ENCODE assay signal across 1 cellular context in genomic region chr2:167972746-167973145, GRCh38.
TF ChIP-seq lines count a peak whose summit lies in the region.

No MANE protein-coding gene starts in this region.

TF ChIP-seq in K562, 482 proteins besides CTCF, POLR2A, EP300 and RAD21 (continued from another document):
- TF ChIP-seq ZNF445 (CRISPR knock-in tag; IDR thresholded peaks at IDR 0.05; ENCODE audit: low read depth) (peak; percentile 21; the same call in 1 of the 2 replicates), TCF7L2 (IDR thresholded peaks at IDR 0.05; ENCODE audit: low read depth, low read length) (no peak), MXI1 (IDR thresholded peaks at IDR 0.05; ENCODE audit: low read depth, low read length) (no peak), CBX3 (IDR thresholded peaks at IDR 0.05; ENCODE audit: borderline replicate concordance in 1 of 2, low read length in 2 of 2) (0 out of 3 replicates have a peak, but pooled peaks of 1 of the 2 experiments have one; percentile 46)
